Comparison of ENCODE assay signal across 8 cellular contexts in the genomic region with DNA sequence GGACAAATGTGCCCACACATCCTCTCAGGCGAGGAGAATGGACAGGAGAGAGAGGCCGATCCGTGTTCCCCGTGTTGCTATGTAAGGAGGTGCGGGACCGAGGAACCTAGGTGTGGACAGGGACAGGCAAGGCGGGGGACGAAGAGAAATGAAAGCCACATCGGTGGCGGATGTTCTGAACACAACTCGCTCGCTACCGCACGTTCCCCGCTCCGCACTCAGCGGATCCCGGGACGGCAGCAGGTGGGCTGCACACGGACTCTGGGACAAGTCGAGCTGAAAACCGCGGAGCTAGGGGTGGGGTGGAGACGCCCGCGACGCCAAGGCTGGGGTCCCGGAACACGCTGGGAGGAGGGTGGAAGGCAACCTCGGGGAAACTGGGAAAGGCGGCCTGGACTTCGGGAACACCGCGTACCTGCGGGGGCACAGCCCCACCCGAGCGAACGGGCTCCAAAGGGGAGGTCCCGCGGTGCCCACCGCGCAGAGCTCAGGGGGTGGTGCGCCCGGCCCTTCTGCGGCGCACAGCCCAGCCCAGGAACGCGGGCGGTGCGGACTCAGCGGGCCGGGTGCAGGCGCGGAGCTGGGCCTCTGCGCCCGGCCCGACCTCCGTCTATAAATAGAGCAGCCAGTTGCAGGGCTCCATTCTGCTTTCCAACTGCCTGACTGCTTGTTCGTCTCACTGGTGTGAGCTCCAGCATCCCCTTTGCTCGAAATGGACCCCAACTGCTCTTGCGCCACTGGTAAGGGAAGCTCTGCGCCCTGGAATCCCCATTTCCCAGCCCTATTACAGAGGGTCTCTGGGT. TPM values are rescaled to one million over a fixed set of nuclear protein-coding genes. Genes with fewer than 3 reads are reported as not detected.
DNase-seq lines count a peak whose midpoint lies in the region; ATAC-seq and TF ChIP-seq lines count a peak whose summit lies in the region.

Gene MT1E (plus strand): TSS at position 642 of the 803 bp plus-strand sequence. CDS start 71 bp downstream, at position 713.

- peak within 1 kb of the TSS; percentile 68 for H3K27ac Mint-ChIP-seq in stimulated activated naive B cell treated with anti-CD40 and anti-IgM and Interleukin-4, amounts not matched to agents 10 μg/mL and 1 μg/mL and 100 μg/mL, for 72 hours

- 5% methylated on average over 43 of the region's 62 CpGs for WGBS in esophagus muscularis mucosa

- peaks cover 45 to 70% of the 10 kb centered on the region in 2 donors for H3K27me3 Mint-ChIP-seq in stimulated activated naive B cell treated with anti-CD40 and anti-IgM and Interleukin-4, amounts not matched to agents 10 μg/mL and 1 μg/mL and 100 μg/mL, for 72 hours

- intact Hi-C loops in esophagus muscularis mucosa (cut with DNase I) (loop anchor here (2.0 to 10.0 kb wide), 2 partner anchors 17 to 201 kb away; partner anchors contain the start of genes AMFR and MT2A), mucosa of descending colon (cut with DNase I, micrococcal nuclease) (no loop called here)

- peak within 1 kb of the TSS; percentile 88 to 94 (median 92) for H3K27ac ChIP-seq in esophagus muscularis mucosa (replicated peaks in 1 of 4)

- H3K4me3 Mint-ChIP-seq in stimulated activated naive B cell treated with anti-CD40 and anti-IgM and Interleukin-4, amounts not matched to agents 10 μg/mL and 1 μg/mL and 100 μg/mL, for 72 hours: peak within 1 kb of the TSS; percentile 86 to 88

- peak; percentile 92 for TF ChIP-seq EP300 in esophagus muscularis mucosa (IDR thresholded peaks at IDR 0.05)

- H3K4me1 ChIP-seq in esophagus muscularis mucosa (peaks cover 20 to 40% (median 30%) of the 10 kb centered on the region in 4 donors), mucosa of descending colon (ENCODE audit: low read depth) (peaks cover 5% of the 10 kb centered on the region)

- TF ChIP-seq CTCF in esophagus muscularis mucosa (IDR thresholded peaks at IDR 0.05) (no peak), mucosa of descending colon (IDR thresholded peaks at IDR 0.05) (no peak)

- peaks cover 23 to 31% of the 10 kb centered on the region in 2 donors for H3K4me1 Mint-ChIP-seq in stimulated activated naive B cell treated with anti-CD40 and anti-IgM and Interleukin-4, amounts not matched to agents 10 μg/mL and 1 μg/mL and 100 μg/mL, for 72 hours

- H3K9me3 ChIP-seq in MG63 (no peaks in the 10 kb centered on the region), esophagus muscularis mucosa (no peaks in the 10 kb centered on the region), mucosa of descending colon (no peaks in the 10 kb centered on the region)

- ATAC-seq in GM19351 (IDR thresholded peaks at IDR 0.05; ENCODE audit: unreplicated experiment): peak; percentile 47
- ATAC-seq in mucosa of descending colon: peak; percentile 96
- ATAC-seq in stimulated activated naive B cell treated with anti-CD40 and anti-IgM and Interleukin-4, amounts not matched to agents 10 μg/mL and 1 μg/mL and 100 μg/mL, for 72 hours (replicated peaks): peak; percentile 35 to 64
- ATAC-seq in GM18868 (IDR thresholded peaks at IDR 0.05; ENCODE audit: unreplicated experiment): no peak

- H3K27me3 ChIP-seq in MG63: no peaks in the 10 kb centered on the region
- no peaks in the 10 kb centered on the region for H3K27me3 ChIP-seq in esophagus muscularis mucosa

- no peaks in the 10 kb centered on the region for H3K36me3 Mint-ChIP-seq in stimulated activated naive B cell treated with anti-CD40 and anti-IgM and Interleukin-4, amounts not matched to agents 10 μg/mL and 1 μg/mL and 100 μg/mL, for 72 hours

- no peaks in the 10 kb centered on the region for H3K9me3 Mint-ChIP-seq in stimulated activated naive B cell treated with anti-CD40 and anti-IgM and Interleukin-4, amounts not matched to agents 10 μg/mL and 1 μg/mL and 100 μg/mL, for 72 hours

- H3K4me3 ChIP-seq in MG63 (peak within 1 kb of the TSS; percentile 49), esophagus muscularis mucosa (peak within 1 kb of the TSS; percentile 61 to 78 (median 72)), mucosa of descending colon (peak within 1 kb of the TSS; percentile 19)

- DNase-seq in MG63 (peak; percentile 83), activated T-cell treated with anti-CD3 and anti-CD28 coated beads for 48 hours (ENCODE audit: low read depth) (peak; percentile 74), esophagus muscularis mucosa (ENCODE audit: extremely low spot score) (no peak), mucosa of descending colon (peak; percentile 84 to 90 (median 90)), SK-N-DZ (ENCODE audit: low spot score) (no peak)
- no peak for DNase-seq in stimulated activated naive B cell treated with anti-CD40 and anti-IgM and Interleukin-4, amounts not matched to agents 10 μg/mL and 1 μg/mL and 100 μg/mL, for 72 hours

- no peaks in the 10 kb centered on the region for H3K36me3 ChIP-seq in MG63
- H3K36me3 ChIP-seq in esophagus muscularis mucosa: no peaks in the 10 kb centered on the region
- H3K36me3 ChIP-seq in mucosa of descending colon (ENCODE audit: low read depth): no peaks in the 10 kb centered on the region

- peak; percentile 92 for TF ChIP-seq POLR2A in esophagus muscularis mucosa (IDR thresholded peaks at IDR 0.05; ENCODE audit: low read depth)

RNA-seq across cellular contexts. Expression of gene MT1E, which starts in this region (rescaled TPM):
- 49.5 and 203 TPM in 2 replicates for total RNA-seq in MG63 (2014; rRNA removed; shearing (Covaris generic); ENCODE audit: low replicate concordance)
- 100 to 1,000 TPM in 3 of 4 donors, 10 to 100 TPM in 1; 57.7 to 428 (median 146) TPM for total RNA-seq in esophagus muscularis mucosa
- 100 to 1,000 TPM in 2 of 3 donors, 10 to 100 TPM in 1; 86.6 to 343 (median 237) TPM for total RNA-seq in mucosa of descending colon
- polyA plus RNA-seq in SK-N-DZ (2014; cell fraction: cytosol; rRNA removed): 0.49 TPM in 1 of 2 replicates, not detected in the other
- polyA plus RNA-seq in SK-N-DZ (2014; cell fraction: nucleus; rRNA removed): not detected in 2 replicates

Comparison
In these comparisons a context has a peak if more than half of its experiments do, and no peak if none do; other contexts are left out.
1. DNase-seq: peak in MG63 (single experiment), activated T-cell treated with anti-CD3 and anti-CD28 coated beads for 48 hours (single experiment) and mucosa of descending colon (3 of 3); none in esophagus muscularis mucosa (single experiment), stimulated activated naive B cell treated with anti-CD40 and anti-IgM and Interleukin-4, amounts not matched to agents 10 μg/mL and 1 μg/mL and 100 μg/mL, for 72 hours (single experiment) and SK-N-DZ (single experiment).
2. H3K4me3 ChIP-seq: peak in every context shown above with its lines; median percentile 72 in esophagus muscularis mucosa; 49 in MG63; 19 in mucosa of descending colon.